ENCODE assay signal across 17 cellular contexts in the genomic region with DNA sequence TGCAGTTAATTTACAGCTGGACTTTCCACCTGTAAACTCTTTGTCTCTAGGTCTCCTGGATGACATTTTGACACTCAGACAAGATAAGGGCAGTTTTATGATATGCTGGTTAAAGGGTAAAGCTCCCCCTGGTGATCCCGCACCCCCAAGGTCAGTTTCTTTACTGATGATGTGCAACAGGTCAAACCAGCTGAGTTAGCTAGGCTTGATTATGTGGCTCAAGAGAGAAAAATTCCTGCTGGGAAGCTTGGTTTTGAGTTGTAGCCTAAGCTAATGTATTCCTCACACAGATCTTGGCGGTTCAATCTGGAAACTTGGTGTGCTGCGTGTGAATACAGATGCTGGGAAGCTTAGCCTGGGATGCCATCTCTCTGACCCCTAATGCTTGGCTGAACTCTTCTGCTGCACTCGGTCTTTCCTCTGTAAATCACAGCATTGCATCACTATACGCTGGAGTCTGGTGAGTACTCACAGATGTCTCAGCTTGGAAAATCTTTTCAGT. TPM values are rescaled to one million over a fixed set of nuclear protein-coding genes. Genes with fewer than 3 reads are reported as not detected.
DNase-seq lines count a peak whose midpoint lies in the region; ATAC-seq, FAIRE-seq and TF ChIP-seq lines count a peak whose summit lies in the region.
"Had no signal": no experiment of that assay in that cellular context is flagged by ENCODE, and none has a peak within 500 bp of the region (broad histone marks: within the 10 kb centered on the region; RNA-seq: fewer than 3 reads in every experiment).

No MANE protein-coding gene starts in this region.

- H3K4me3 ChIP-seq in A549 (no peak overlapping the region), H7 (ENCODE audit: insufficient read depth, low read depth, low read length) (no peak overlapping the region), choroid plexus epithelial cell (ENCODE audit: low read depth, low read length) (no peak overlapping the region)
- H3K4me3 ChIP-seq: lung had no signal

- no peak for TF ChIP-seq POLR2A in A549 (IDR thresholded peaks at IDR 0.05; ENCODE audit: low read length)

- no peak for TF ChIP-seq EP300 in A549 (IDR thresholded peaks at IDR 0.05)

- no peaks in the 10 kb centered on the region for H3K27me3 ChIP-seq in H7 (ENCODE audit: control insufficient read depth, insufficient read depth, low read length)
- H3K27me3 ChIP-seq: neutrophil had no signal

- DNase-seq in A549 (ENCODE audit: low read depth in 1 of 2, low spot score in 1 of 2) (no peak), H7 (peak; percentile 6), choroid plexus epithelial cell (ENCODE audit: low read depth) (peak; percentile 53), kidney tubule cell (ENCODE audit: low spot score) (peak; percentile 64), NCI-H1930 (lab: John Stamatoyannopoulos, UW) (no peak), cortex of kidney (lab: John Stamatoyannopoulos, UW) (no peak), NCI-H1694 (lab: John Stamatoyannopoulos, UW) (no peak)
- DNase-seq: activated CD4-positive, alpha-beta T cell treated with anti-CD3 and anti-CD28 coated beads for 4 hours; activated naive CD4-positive, alpha-beta T cell treated with anti-CD3 and anti-CD28 coated beads, Interleukin-2, amount 10 ng/mL, durations not matched to agents 7 days and 5 days; NCI-H187 treated with DMSO at 0.1 percent for 48 hours; stimulated activated naive CD8-positive, alpha-beta T cell treated with anti-CD3 and anti-CD28 coated beads, Interleukin-15, amount 100 ng/mL, for 72 hours had no signal

- peak; percentile 46 for FAIRE-seq in A549 (lab: Jason Lieb, UNC)
- FAIRE-seq: endothelial cell of umbilical vein had no signal

- ATAC-seq in A549 (no peak), GM18873 (IDR thresholded peaks at IDR 0.05; ENCODE audit: low FRiP score, unreplicated experiment) (no peak)
- ATAC-seq: HCT116; stimulated activated naive CD8-positive, alpha-beta T cell treated with anti-CD3 and anti-CD28 coated beads, Interleukin-15, amount 100 ng/mL, for 72 hours had no signal

- no peak for TF ChIP-seq CTCF in A549 (IDR thresholded peaks at IDR 0.05)
- TF ChIP-seq CTCF in choroid plexus epithelial cell (conservative IDR thresholded peaks at IDR 0.05; ENCODE audit: low read depth, low read length) = no peak

- no peaks in the 10 kb centered on the region for H3K9me3 ChIP-seq in A549
- H3K9me3 ChIP-seq: neutrophil had no signal

- CTCF ChIA-PET in A549 (lab: Yijun Ruan, JAX) = interaction anchor here (0.6 to 2.2 kb wide), 5 partner anchors 11 to 161 kb away, joined by 3 to 6 read pairs (median 4); a partner anchor contains a TSS

- no peaks in the 10 kb centered on the region for H3K4me1 ChIP-seq in A549

- H3K4me2 ChIP-seq in A549 = no peak overlapping the region

- H3K36me3 ChIP-seq in H7 (replicated peaks; ENCODE audit: control insufficient read depth, insufficient read depth, low read length) = no peaks in the 10 kb centered on the region
- H3K36me3 ChIP-seq: neutrophil had no signal

- TF ChIP-seq RAD21 in A549 (conservative IDR thresholded peaks at IDR 0.05 in 1 of 2, IDR thresholded peaks at IDR 0.05 in 1 of 2) = no peak

- POLR2A ChIA-PET in A549 (lab: Yijun Ruan, JAX) = interaction anchor here (0.6 kb wide), 1 partner anchor 10 kb away, joined by 5 read pairs; no protein-coding TSS in a partner anchor

- H3K27ac ChIP-seq in A549 = no peak overlapping the region
- H3K27ac ChIP-seq: neutrophil had no signal

- 35% methylated on average over 5 of the region's 5 CpGs for WGBS in A549 (ENCODE audit: missing lambda C conversion rate)

TF ChIP-seq in A549, 52 proteins besides CTCF, POLR2A, EP300 and RAD21:
- TF ChIP-seq ZFP36 (IDR thresholded peaks at IDR 0.05; ENCODE audit: borderline replicate concordance, partially characterized antibody) (no peak), ZSCAN20 (CRISPR knock-in tag; IDR thresholded peaks at IDR 0.05) (no peak), NPAS2 (CRISPR knock-in tag; IDR thresholded peaks at IDR 0.05; ENCODE audit: borderline replicate concordance) (no peak), HEYL (CRISPR knock-in tag; IDR thresholded peaks at IDR 0.05) (no peak), RCOR1 (IDR thresholded peaks at IDR 0.05; ENCODE audit: low read depth, low read length) (no peak), SMC3 (IDR thresholded peaks at IDR 0.05) (no peak), ZNF302 (CRISPR knock-in tag; IDR thresholded peaks at IDR 0.05) (no peak), CHD2 (IDR thresholded peaks at IDR 0.05; ENCODE audit: low read length, partially characterized antibody) (no peak)
- TF ChIP-seq, protein P1, sequence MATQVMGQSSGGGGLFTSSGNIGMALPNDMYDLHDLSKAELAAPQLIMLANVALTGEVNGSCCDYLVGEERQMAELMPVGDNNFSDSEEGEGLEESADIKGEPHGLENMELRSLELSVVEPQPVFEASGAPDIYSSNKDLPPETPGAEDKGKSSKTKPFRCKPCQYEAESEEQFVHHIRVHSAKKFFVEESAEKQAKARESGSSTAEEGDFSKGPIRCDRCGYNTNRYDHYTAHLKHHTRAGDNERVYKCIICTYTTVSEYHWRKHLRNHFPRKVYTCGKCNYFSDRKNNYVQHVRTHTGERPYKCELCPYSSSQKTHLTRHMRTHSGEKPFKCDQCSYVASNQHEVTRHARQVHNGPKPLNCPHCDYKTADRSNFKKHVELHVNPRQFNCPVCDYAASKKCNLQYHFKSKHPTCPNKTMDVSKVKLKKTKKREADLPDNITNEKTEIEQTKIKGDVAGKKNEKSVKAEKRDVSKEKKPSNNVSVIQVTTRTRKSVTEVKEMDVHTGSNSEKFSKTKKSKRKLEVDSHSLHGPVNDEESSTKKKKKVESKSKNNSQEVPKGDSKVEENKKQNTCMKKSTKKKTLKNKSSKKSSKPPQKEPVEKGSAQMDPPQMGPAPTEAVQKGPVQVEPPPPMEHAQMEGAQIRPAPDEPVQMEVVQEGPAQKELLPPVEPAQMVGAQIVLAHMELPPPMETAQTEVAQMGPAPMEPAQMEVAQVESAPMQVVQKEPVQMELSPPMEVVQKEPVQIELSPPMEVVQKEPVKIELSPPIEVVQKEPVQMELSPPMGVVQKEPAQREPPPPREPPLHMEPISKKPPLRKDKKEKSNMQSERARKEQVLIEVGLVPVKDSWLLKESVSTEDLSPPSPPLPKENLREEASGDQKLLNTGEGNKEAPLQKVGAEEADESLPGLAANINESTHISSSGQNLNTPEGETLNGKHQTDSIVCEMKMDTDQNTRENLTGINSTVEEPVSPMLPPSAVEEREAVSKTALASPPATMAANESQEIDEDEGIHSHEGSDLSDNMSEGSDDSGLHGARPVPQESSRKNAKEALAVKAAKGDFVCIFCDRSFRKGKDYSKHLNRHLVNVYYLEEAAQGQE (IDR thresholded peaks at IDR 0.05) = no peak

RNA-seq across cellular contexts. Expression of a gene that starts 11.4 kb away (rescaled TPM):
- polyA plus RNA-seq in A549 (2011; rRNA removed) = not detected in 2 replicates
- not detected in 2 replicates for polyA plus RNA-seq in A549 (2012; cell fraction: cytosol; rRNA removed)
- polyA plus RNA-seq in A549 (2012; cell fraction: nucleus; rRNA removed) = not detected in 2 replicates
- 0.06 TPM in 1 of 3 replicates, not detected in the others for polyA plus RNA-seq in A549 (2017; fragmentation: RNase III; extraction: RNeasy Plus Mini Kit Qiagen cat#74134 plus additional on column Dnase treatment)
- polyA minus RNA-seq in A549 (2011; rRNA and poly(A)+ RNA removed) = not detected in 2 replicates
- total RNA-seq in H7 (2014; rRNA removed; shearing (Covaris generic)) = not detected in 2 replicates
- total RNA-seq: A673, endothelial cell of umbilical vein, lung had no signal
- polyA plus RNA-seq: endothelial cell of umbilical vein, lung had no signal

Comparison
In these comparisons a context has a peak if more than half of its experiments do, and no peak if none do; other contexts are left out.
1. DNase-seq: peak in H7 (single experiment), choroid plexus epithelial cell (single experiment) and kidney tubule cell (single experiment); none in A549 (0 of 2), NCI-H1930 (0 of 2), cortex of kidney (single experiment) and NCI-H1694 (single experiment).